Comparison of ENCODE assay signal across 29 cellular contexts in genomic region chr4:122469457-122469856, GRCh38. TPM values are rescaled to one million over a fixed set of nuclear protein-coding genes. Genes with fewer than 3 reads are reported as not detected.
"Had no signal": no experiment of that assay in that cellular context is flagged by ENCODE, and none has a peak within 500 bp of the region (broad histone marks: within the 10 kb centered on the region; RNA-seq: fewer than 3 reads in every experiment).

No MANE protein-coding gene starts in this region.

- H3K4me3 Mint-ChIP-seq: activated CD4-positive, alpha-beta T cell treated with anti-CD3 and anti-CD28 coated beads, Interleukin-2, amount 10 ng/mL, durations not matched to agents 24 days and 14 days; activated CD8-positive, alpha-beta T cell treated with anti-CD3 and anti-CD28 coated beads, Interleukin-2, amount 10 ng/mL, durations not matched to agents 7 days and 5 days; activated naive CD4-positive, alpha-beta T cell treated with anti-CD3 and anti-CD28 coated beads for 36 hours; activated naive CD8-positive, alpha-beta T cell treated with anti-CD3 and anti-CD28 coated beads, Interleukin-2, amount 10 ng/mL, durations not matched to agents 7 days and 5 days; activated T-cell treated with anti-CD3 and anti-CD28 coated beads, Interleukin-2, amount 50 U/mL, for 24 hours had no signal

- ATAC-seq: activated CD8-positive, alpha-beta T cell treated with anti-CD3 and anti-CD28 coated beads, Interleukin-2, amount 10 ng/mL, durations not matched to agents 7 days and 5 days; body of pancreas; Panc1 had no signal

- H3K27me3 Mint-ChIP-seq: activated CD4-positive, alpha-beta T cell treated with anti-CD3 and anti-CD28 coated beads, Interleukin-2, amount 10 ng/mL, durations not matched to agents 24 days and 14 days; activated T-cell treated with anti-CD3 and anti-CD28 coated beads, Interleukin-2, amount 50 U/mL, for 24 hours had no signal

- H3K27ac Mint-ChIP-seq: activated CD4-positive, alpha-beta T cell treated with anti-CD3 and anti-CD28 coated beads, Interleukin-2, amount 10 ng/mL, durations not matched to agents 24 days and 14 days; activated CD8-positive, alpha-beta T cell treated with anti-CD3 and anti-CD28 coated beads, Interleukin-2, amount 10 ng/mL, durations not matched to agents 7 days and 5 days; activated naive CD8-positive, alpha-beta T cell treated with anti-CD3 and anti-CD28 coated beads, Interleukin-2, amount 10 ng/mL, durations not matched to agents 7 days and 5 days; activated T-cell treated with anti-CD3 and anti-CD28 coated beads, Interleukin-2, amount 50 U/mL, for 24 hours had no signal

- DNase-seq: activated CD4-positive, alpha-beta T cell treated with anti-CD3 and anti-CD28 coated beads for 1 hour; activated CD4-positive, alpha-beta T cell treated with anti-CD3 and anti-CD28 coated beads, Interleukin-2, amount 10 ng/mL, durations not matched to agents 24 days and 14 days; activated CD4-positive, alpha-beta T cell treated with anti-CD3 and anti-CD28 coated beads, Interleukin-2, amount 50 U/mL, for 48 hours; activated CD4-positive, CD25-positive, alpha-beta regulatory T cell; activated CD8-positive, alpha-beta T cell treated with anti-CD3 and anti-CD28 coated beads, Interleukin-2, amount 10 ng/mL, durations not matched to agents 7 days and 5 days; activated gamma-delta T cell treated with Interleukin-2 at 50 U/mL for 16 hours; activated naive CD4-positive, alpha-beta T cell treated with anti-CD3 and anti-CD28 coated beads for 36 hours; activated naive CD8-positive, alpha-beta T cell treated with anti-CD3 and anti-CD28 coated beads, Interleukin-2, amount 10 ng/mL, durations not matched to agents 7 days and 5 days; activated T-cell treated with anti-CD3 and anti-CD28 coated beads, Interleukin-2, amount 50 U/mL, for 24 hours; adrenal gland; body of pancreas; NCI-H1048; NCI-H1105 treated with DMSO at 0.1 percent for 48 hours; NCI-H1436; NCI-H1694 treated with DMSO at 0.1 percent for 48 hours; NCI-H2029; NCI-H345; NCI-H526; NCI-H748 treated with DMSO at 0.1 percent for 48 hours; SHP77; SJCRH30; T1000; WERI-Rb-1 had no signal

RNA-seq across cellular contexts. Expression of gene IL2, which starts 12.9 kb away (rescaled TPM):
- total RNA-seq: astrocyte, body of pancreas, cardiac septum, MCF 10A, NCI-H460, RPMI7951, SJCRH30 had no signal
